ENCODE assay signal across 12 cellular contexts in the genomic region with DNA sequence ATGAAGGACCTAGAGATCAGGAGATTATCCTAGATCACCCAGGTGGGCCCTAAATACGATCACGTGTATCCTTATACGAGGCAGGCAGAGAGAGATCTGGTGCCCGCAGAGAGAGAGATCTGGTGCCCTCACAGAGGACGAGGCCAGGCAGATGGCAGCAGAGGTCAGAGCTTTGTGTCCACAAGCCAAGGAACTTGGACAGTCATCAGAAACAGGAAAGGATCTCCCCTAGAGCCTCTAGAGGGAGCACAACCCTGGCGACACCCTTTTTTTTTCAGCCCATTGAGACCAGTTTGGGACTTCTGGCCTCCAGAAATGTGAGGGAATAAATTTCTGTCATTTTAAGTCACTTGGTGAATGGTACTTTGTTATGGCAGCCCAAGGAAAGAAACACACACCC. TPM values are rescaled to one million over a fixed set of nuclear protein-coding genes. Genes with fewer than 3 reads are reported as not detected.
DNase-seq lines count a peak whose midpoint lies in the region; ATAC-seq, FAIRE-seq and TF ChIP-seq lines count a peak whose summit lies in the region.
"Had no signal": no experiment of that assay in that cellular context is flagged by ENCODE, and none has a peak within 500 bp of the region (broad histone marks: within the 10 kb centered on the region; RNA-seq: fewer than 3 reads in every experiment).

No MANE protein-coding gene starts in this region.

- 12% methylated on average over 6 of the region's 6 CpGs for WGBS in A549 (ENCODE audit: missing lambda C conversion rate)
- WGBS in thyroid gland, 2 donors = 67 to 73% methylated on average over 6 of the region's 6 CpGs

- peaks cover 7% of the 10 kb centered on the region for H3K79me2 ChIP-seq in PC-9 (ENCODE audit: low read depth)

- no peaks in the 10 kb centered on the region for H4K20me1 ChIP-seq in PC-9 (ENCODE audit: insufficient read depth)

- no peak overlapping the region for H3K4me2 ChIP-seq in A549
- H3K4me2 ChIP-seq in PC-9 = no peak overlapping the region

- BruUV-seq in PC-9 (replicated peaks; lab: Mats Ljungman, UMichigan) = no TSS peak

- ATAC-seq in A549 (peak; percentile 72 to 80; a peak in 5 of 6 replicates), HG03045 (IDR thresholded peaks at IDR 0.05; ENCODE audit: unreplicated experiment) (no peak)
- ATAC-seq: activated T-helper 17 cell treated with anti-CD3 and anti-CD28 coated beads, Interleukin-2, amount 50 U/mL, for 72 hours had no signal

- peak; percentile 17 to 20; a peak in 1 of 5 replicates for TF ChIP-seq RAD21 in A549 (conservative IDR thresholded peaks at IDR 0.05 in 1 of 2, IDR thresholded peaks at IDR 0.05 in 1 of 2)

- no peak overlapping the region for H3K4me3 ChIP-seq in A549
- H3K4me3 ChIP-seq in GM12864 (ENCODE audit: low read depth, low read length) = no peak overlapping the region
- H3K4me3 ChIP-seq in PC-9 = no peak overlapping the region
- no peak overlapping the region for H3K4me3 ChIP-seq in fibroblast of mammary gland (ENCODE audit: control insufficient read depth, low read depth, low read length)
- H3K4me3 ChIP-seq in thyroid gland (replicated peaks in 1 of 3) = no peak overlapping the region

- peak; percentile 26; the same call in 2 of the 3 replicates for TF ChIP-seq CTCF in A549 (IDR thresholded peaks at IDR 0.05)
- TF ChIP-seq CTCF in GM12864 (IDR thresholded peaks at IDR 0.05; ENCODE audit: low read depth, low read length, missing control alignments) = peak; percentile 55
- TF ChIP-seq CTCF in PC-9 (conservative IDR thresholded peaks at IDR 0.05) = peak; percentile 64; the same call in 1 of the 2 replicates
- TF ChIP-seq CTCF in fibroblast of mammary gland (conservative IDR thresholded peaks at IDR 0.05; ENCODE audit: control insufficient read depth, insufficient read depth, low read depth, low read length) = peak; percentile 47
- TF ChIP-seq CTCF in thyroid gland (IDR thresholded peaks at IDR 0.05) = peak in 2 of 6 experiments; percentile 9 to 27

- no peak overlapping the region for H2AFZ ChIP-seq in PC-9

- H3K9me2 ChIP-seq in PC-9 (ENCODE audit: insufficient read depth) = no peaks in the 10 kb centered on the region

- no peak for FAIRE-seq in A549 (lab: Jason Lieb, UNC)

- no peaks in the 10 kb centered on the region for H3K36me3 ChIP-seq in PC-9 (ENCODE audit: low read depth)
- H3K36me3 ChIP-seq in thyroid gland = no peaks in the 10 kb centered on the region

- intact Hi-C loops in PC-9 (cut with micrococcal nuclease; ENCODE audit: unreplicated experiment) = no loop called here
- intact Hi-C loops in thyroid gland (cut with DNase I) = no loop called here

- TF ChIP-seq EP300 in A549 (IDR thresholded peaks at IDR 0.05) = no peak

- H3K4me1 ChIP-seq in A549 = no peaks in the 10 kb centered on the region
- H3K4me1 ChIP-seq in PC-9 (replicated peaks; ENCODE audit: insufficient read depth) = peaks cover 51% of the 10 kb centered on the region
- H3K4me1 ChIP-seq in thyroid gland = peaks cover 11 to 14% of the 10 kb centered on the region in 2 donors

- no peak for TF ChIP-seq POLR2A in A549 (IDR thresholded peaks at IDR 0.05; ENCODE audit: low read length)
- TF ChIP-seq POLR2A in thyroid gland (IDR thresholded peaks at IDR 0.05) = no peak

- no peak overlapping the region for H3K27ac ChIP-seq in A549
- no peak overlapping the region for H3K27ac ChIP-seq in PC-9
- H3K27ac ChIP-seq in thyroid gland = no peak overlapping the region

- H3K27me3 ChIP-seq in PC-9 (ENCODE audit: insufficient read depth, low read depth) (no peaks in the 10 kb centered on the region), thyroid gland (no peaks in the 10 kb centered on the region)

- DNase-seq in A549 (ENCODE audit: low read depth in 1 of 2, low spot score in 1 of 2) (peak in 1 of 2 experiments; percentile 29), GM12864 (ENCODE audit: low read depth) (no peak), PC-9 (peak; percentile 24 to 52), fibroblast of mammary gland (ENCODE audit: low read depth) (no peak), thyroid gland (no peak), NCI-H345 treated with DMSO at 0.1 percent for 48 hours (lab: John Stamatoyannopoulos, UW; ENCODE audit: unreplicated experiment) (no peak), GM03348 (ENCODE audit: low spot score) (no peak)
- DNase-seq: NCI-H1092 treated with DMSO at 0.1 percent for 48 hours; stimulated activated CD4-positive, alpha-beta T cell treated with anti-CD3 and anti-CD28 coated beads, Interleukin-12 subunit alpha, Interleukin-12 subunit beta, amount 100 ng/mL, for 4 hours had no signal

- POLR2A ChIA-PET in A549 (lab: Yijun Ruan, JAX) (no interaction called here), PC-9 (lab: Charles Lee; ENCODE audit: unreplicated experiment) (no interaction called here)

- CTCF ChIA-PET in A549 (lab: Yijun Ruan, JAX) = interaction anchor here (0.7 to 1.9 kb wide), 6 partner anchors 11 to 247 kb away, joined by 3 to 6 read pairs (median 3); no protein-coding TSS in a partner anchor
- CTCF ChIA-PET in PC-9 (lab: Charles Lee) = interaction anchor here (0.6 to 1.1 kb wide), 2 partner anchors 116 to 161 kb away, joined by 3 to 4 read pairs; no protein-coding TSS in a partner anchor

- peaks cover 19% of the 10 kb centered on the region for H3F3A ChIP-seq in PC-9 (ENCODE audit: insufficient read depth, low read depth)

- no peaks in the 10 kb centered on the region for H3K9me3 ChIP-seq in A549
- no peaks in the 10 kb centered on the region for H3K9me3 ChIP-seq in PC-9 (ENCODE audit: insufficient read depth, low read depth)
- H3K9me3 ChIP-seq in thyroid gland = no peaks in the 10 kb centered on the region

TF ChIP-seq in A549, 52 proteins besides CTCF, POLR2A, EP300 and RAD21:
- no peak for TF ChIP-seq MAZ (IDR thresholded peaks at IDR 0.05; ENCODE audit: borderline replicate concordance, low read depth, low read length)
- no peak for TF ChIP-seq HOXB13 (CRISPR knock-in tag; IDR thresholded peaks at IDR 0.05; ENCODE audit: low read depth)
- TF ChIP-seq ZFP36 (IDR thresholded peaks at IDR 0.05; ENCODE audit: borderline replicate concordance, partially characterized antibody) = no peak
- TF ChIP-seq ZNF302 (CRISPR knock-in tag; IDR thresholded peaks at IDR 0.05) = no peak
- 0 out of 3 replicates have a peak, but pooled peaks have one; percentile 9 for TF ChIP-seq SMC3 (IDR thresholded peaks at IDR 0.05)
- TF ChIP-seq, protein P1, sequence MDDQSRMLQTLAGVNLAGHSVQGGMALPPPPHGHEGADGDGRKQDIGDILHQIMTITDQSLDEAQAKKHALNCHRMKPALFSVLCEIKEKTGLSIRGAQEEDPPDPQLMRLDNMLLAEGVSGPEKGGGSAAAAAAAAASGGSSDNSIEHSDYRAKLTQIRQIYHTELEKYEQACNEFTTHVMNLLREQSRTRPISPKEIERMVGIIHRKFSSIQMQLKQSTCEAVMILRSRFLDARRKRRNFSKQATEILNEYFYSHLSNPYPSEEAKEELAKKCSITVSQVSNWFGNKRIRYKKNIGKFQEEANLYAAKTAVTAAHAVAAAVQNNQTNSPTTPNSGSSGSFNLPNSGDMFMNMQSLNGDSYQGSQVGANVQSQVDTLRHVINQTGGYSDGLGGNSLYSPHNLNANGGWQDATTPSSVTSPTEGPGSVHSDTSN (IDR thresholded peaks at IDR 0.05) = no peak
- TF ChIP-seq RFX5 (IDR thresholded peaks at IDR 0.05) = no peak

RNA-seq across cellular contexts. Expression of a gene that starts 25.5 kb away (rescaled TPM):
- polyA plus RNA-seq in A549 (2011; rRNA removed) (1.7 and 2.1 TPM in 2 replicates), A549 (2017; fragmentation: RNase III; extraction: RNeasy Plus Mini Kit Qiagen cat#74134 plus additional on column Dnase treatment) (0.97 to 1.6 TPM (median 1.4 TPM) in 3 replicates)
- polyA plus RNA-seq in A549 (2012; cell fraction: cytosol; rRNA removed) = 1.2 and 1.8 TPM in 2 replicates
- polyA plus RNA-seq in A549 (2012; cell fraction: nucleus; rRNA removed) = 2.1 and 2.4 TPM in 2 replicates
- 1.8 and 1.9 TPM in 2 replicates for polyA minus RNA-seq in A549 (2011; rRNA and poly(A)+ RNA removed)
- total RNA-seq in PC-9 (2021) (79.8 and 89.3 TPM in 2 replicates), thyroid gland (100 to 1,000 TPM; 424 to 772 (median 543) TPM)
- total RNA-seq: activated T-helper 17 cell treated with anti-CD3 and anti-CD28 coated beads, Interleukin-2, amount 50 U/mL, for 72 hours; T-helper 1 cell treated with Interleukin-12 subunit alpha and Interleukin-12 subunit beta and Interleukin-4 antibody, amounts not matched to agents 30 ng/mL and 1 ng/mL, for 36 hours had no signal

Comparison
In these comparisons a context has a peak if more than half of its experiments do, and no peak if none do; other contexts are left out.
1. DNase-seq: peak in PC-9 (2 of 2); none in GM12864 (single experiment), fibroblast of mammary gland (single experiment), thyroid gland (0 of 2), NCI-H345 treated with DMSO at 0.1 percent for 48 hours (single experiment) and GM03348 (single experiment).